26 cellular contexts compared by ENCODE assay signal in genomic region chr6:92281571-92282076, GRCh38.
"Had no signal": no experiment of that assay in that cellular context is flagged by ENCODE, and none has a peak within 500 bp of the region (broad histone marks: within the 10 kb centered on the region; RNA-seq: fewer than 3 reads in every experiment).

No MANE protein-coding gene starts in this region.

- DNase-seq: activated CD4-positive, alpha-beta T cell treated with anti-CD3 and anti-CD28 coated beads for 36 hours; activated CD4-positive, CD25-positive, alpha-beta regulatory T cell; activated CD8-positive, alpha-beta memory T cell treated with anti-CD3 and anti-CD28 coated beads, Interleukin-2, amount 10 ng/mL, durations not matched to agents 7 days and 5 days; activated CD8-positive, alpha-beta T cell treated with anti-CD3 and anti-CD28 coated beads, Interleukin-2, amount 10 ng/mL, durations not matched to agents 7 days and 5 days; activated naive CD4-positive, alpha-beta T cell; activated T-cell treated with anti-CD3 and anti-CD28 coated beads, Interleukin-2, amount 50 U/mL, for 48 hours; central memory CD4-positive, alpha-beta T cell; effector CD4-positive, alpha-beta T cell; left lung; naive thymus-derived CD4-positive, alpha-beta T cell; nucleus accumbens; psoas muscle; stimulated activated CD4-positive, alpha-beta T cell treated with anti-CD3 and anti-CD28 coated beads, Interleukin-12 subunit alpha, Interleukin-12 subunit beta, amount 100 ng/mL, for 4 hours; stimulated activated CD4-positive, alpha-beta T cell treated with anti-CD3 and anti-CD28 coated beads, Interleukin-4, amount 100 ng/mL, for 1 hour; stimulated activated naive CD8-positive, alpha-beta T cell treated with anti-CD3 and anti-CD28 coated beads, Interleukin-15, Interleukin-2, amounts not matched to agents 100 U/mL and 50 U/mL, for 24 hours; T-cell; testis; transverse colon had no signal

- H3K27ac Mint-ChIP-seq: activated CD4-positive, alpha-beta T cell treated with anti-CD3 and anti-CD28 coated beads for 36 hours; activated CD8-positive, alpha-beta memory T cell treated with anti-CD3 and anti-CD28 coated beads, Interleukin-2, amount 10 ng/mL, durations not matched to agents 7 days and 5 days; activated CD8-positive, alpha-beta T cell treated with anti-CD3 and anti-CD28 coated beads, Interleukin-2, amount 10 ng/mL, durations not matched to agents 7 days and 5 days; activated naive CD4-positive, alpha-beta T cell treated with anti-CD3 and anti-CD28 coated beads, Interleukin-2, amount 50 U/mL, for 72 hours; dendritic cell treated with granulocyte-macrophage colony-stimulating factor and Interleukin-4, amounts not matched to agents 40 ng/mL and 50 ng/mL, for 4 days; naive thymus-derived CD4-positive, alpha-beta T cell; T-cell; T-helper 2 cell treated with Interferon-gamma antibody and Interleukin-4, amounts not matched to agents 5 μg/mL and 100 μg/mL, for 36 hours had no signal

- H2AFZ ChIP-seq: parathyroid adenoma had no signal

- H3K27me3 Mint-ChIP-seq: activated CD4-positive, alpha-beta T cell treated with anti-CD3 and anti-CD28 coated beads for 36 hours; activated CD8-positive, alpha-beta memory T cell treated with anti-CD3 and anti-CD28 coated beads, Interleukin-2, amount 10 ng/mL, durations not matched to agents 7 days and 5 days; dendritic cell treated with granulocyte-macrophage colony-stimulating factor and Interleukin-4, amounts not matched to agents 40 ng/mL and 50 ng/mL, for 4 days; naive thymus-derived CD4-positive, alpha-beta T cell; T-cell had no signal

- H3K36me3 Mint-ChIP-seq: activated CD8-positive, alpha-beta memory T cell treated with anti-CD3 and anti-CD28 coated beads, Interleukin-2, amount 10 ng/mL, durations not matched to agents 7 days and 5 days; activated naive CD4-positive, alpha-beta T cell treated with anti-CD3 and anti-CD28 coated beads, Interleukin-2, amount 50 U/mL, for 72 hours; naive thymus-derived CD4-positive, alpha-beta T cell; T-cell had no signal

- H3K27ac ChIP-seq: breast epithelium, left lung, parathyroid adenoma, psoas muscle, testis, transverse colon had no signal

- FAIRE-seq: endometrium, frontal cortex had no signal

- H3K4me1 ChIP-seq: breast epithelium, left lung, parathyroid adenoma, psoas muscle, testis, transverse colon had no signal

- H3K36me3 ChIP-seq: breast epithelium, left lung, transverse colon had no signal

- H3K9me3 ChIP-seq: breast epithelium, left lung, psoas muscle, testis, transverse colon had no signal

- H3K9ac ChIP-seq: parathyroid adenoma had no signal

- H3K4me3 ChIP-seq: breast epithelium, left lung, lung, psoas muscle, testis, transverse colon had no signal

- H3K4me3 Mint-ChIP-seq: activated CD4-positive, alpha-beta T cell treated with anti-CD3 and anti-CD28 coated beads for 36 hours; activated CD8-positive, alpha-beta memory T cell treated with anti-CD3 and anti-CD28 coated beads, Interleukin-2, amount 10 ng/mL, durations not matched to agents 7 days and 5 days; activated CD8-positive, alpha-beta T cell treated with anti-CD3 and anti-CD28 coated beads, Interleukin-2, amount 10 ng/mL, durations not matched to agents 7 days and 5 days; dendritic cell treated with granulocyte-macrophage colony-stimulating factor and Interleukin-4, amounts not matched to agents 40 ng/mL and 50 ng/mL, for 4 days; naive thymus-derived CD4-positive, alpha-beta T cell; T-cell; T-helper 2 cell treated with Interferon-gamma antibody and Interleukin-4, amounts not matched to agents 5 μg/mL and 100 μg/mL, for 36 hours had no signal

- H3K4me1 Mint-ChIP-seq: activated CD4-positive, alpha-beta T cell treated with anti-CD3 and anti-CD28 coated beads for 36 hours; activated CD8-positive, alpha-beta memory T cell treated with anti-CD3 and anti-CD28 coated beads, Interleukin-2, amount 10 ng/mL, durations not matched to agents 7 days and 5 days; naive thymus-derived CD4-positive, alpha-beta T cell; T-cell had no signal

- ATAC-seq: activated CD4-positive, alpha-beta T cell treated with anti-CD3 and anti-CD28 coated beads for 36 hours; activated CD8-positive, alpha-beta memory T cell treated with anti-CD3 and anti-CD28 coated beads, Interleukin-2, amount 10 ng/mL, durations not matched to agents 7 days and 5 days; activated CD8-positive, alpha-beta T cell treated with anti-CD3 and anti-CD28 coated beads, Interleukin-2, amount 10 ng/mL, durations not matched to agents 7 days and 5 days; activated naive CD4-positive, alpha-beta T cell treated with anti-CD3 and anti-CD28 coated beads, Interleukin-2, amount 50 U/mL, for 72 hours; left lung; naive thymus-derived CD4-positive, alpha-beta T cell; psoas muscle; stimulated activated naive CD8-positive, alpha-beta T cell treated with anti-CD3 and anti-CD28 coated beads, Interleukin-15, Interleukin-2, amounts not matched to agents 100 U/mL and 50 U/mL, for 24 hours; T-cell had no signal

- H3K9me3 Mint-ChIP-seq: dendritic cell treated with granulocyte-macrophage colony-stimulating factor and Interleukin-4, amounts not matched to agents 40 ng/mL and 50 ng/mL, for 4 days had no signal

- H3K27me3 ChIP-seq: breast epithelium, left lung, testis, transverse colon had no signal

- H3K79me2 ChIP-seq: parathyroid adenoma had no signal
